In genomic region chr19:55258828-55259539, GRCh38 we compare ENCODE assay signal across 1 cellular context.
TF ChIP-seq lines count a peak whose summit lies in the region.

TSS of gene PPP6R1 (minus strand) at chr19:55259017. CDS start at chr19:55247103, 11,914 bp downstream.

TF ChIP-seq in HepG2, 621 proteins besides CTCF, POLR2A, EP300 and RAD21 (continued from another document and continues in another):
- TF ChIP-seq, protein P1, sequence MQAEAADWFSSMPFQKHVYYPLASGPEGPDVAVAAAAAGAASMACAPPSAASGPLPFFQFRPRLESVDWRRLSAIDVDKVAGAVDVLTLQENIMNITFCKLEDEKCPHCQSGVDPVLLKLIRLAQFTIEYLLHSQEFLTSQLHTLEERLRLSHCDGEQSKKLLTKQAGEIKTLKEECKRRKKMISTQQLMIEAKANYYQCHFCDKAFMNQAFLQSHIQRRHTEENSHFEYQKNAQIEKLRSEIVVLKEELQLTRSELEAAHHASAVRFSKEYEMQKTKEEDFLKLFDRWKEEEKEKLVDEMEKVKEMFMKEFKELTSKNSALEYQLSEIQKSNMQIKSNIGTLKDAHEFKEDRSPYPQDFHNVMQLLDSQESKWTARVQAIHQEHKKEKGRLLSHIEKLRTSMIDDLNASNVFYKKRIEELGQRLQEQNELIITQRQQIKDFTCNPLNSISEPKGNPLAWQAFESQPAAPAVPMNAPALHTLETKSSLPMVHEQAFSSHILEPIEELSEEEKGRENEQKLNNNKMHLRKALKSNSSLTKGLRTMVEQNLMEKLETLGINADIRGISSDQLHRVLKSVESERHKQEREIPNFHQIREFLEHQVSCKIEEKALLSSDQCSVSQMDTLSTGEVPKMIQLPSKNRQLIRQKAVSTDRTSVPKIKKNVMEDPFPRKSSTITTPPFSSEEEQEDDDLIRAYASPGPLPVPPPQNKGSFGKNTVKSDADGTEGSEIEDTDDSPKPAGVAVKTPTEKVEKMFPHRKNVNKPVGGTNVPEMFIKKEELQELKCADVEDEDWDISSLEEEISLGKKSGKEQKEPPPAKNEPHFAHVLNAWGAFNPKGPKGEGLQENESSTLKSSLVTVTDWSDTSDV (CRISPR knock-in tag; IDR thresholded peaks at IDR 0.05), result 0 out of 2 replicates have a peak, but pooled peaks have one; percentile 37
- TF ChIP-seq ETS1 (CRISPR knock-in tag; IDR thresholded peaks at IDR 0.05), result no peak
- no peak; the same call in 1 of the 2 replicates for TF ChIP-seq PHF20 (CRISPR knock-in tag; IDR thresholded peaks at IDR 0.05)
- no peak; the same call in 1 of the 2 replicates for TF ChIP-seq ZNF703 (CRISPR knock-in tag; IDR thresholded peaks at IDR 0.05; ENCODE audit: borderline replicate concordance)
- TF ChIP-seq RFX5 (IDR thresholded peaks at IDR 0.05; ENCODE audit: low read depth, low read length), result peak; percentile 64
- TF ChIP-seq KLF15 (CRISPR knock-in tag; IDR thresholded peaks at IDR 0.05; ENCODE audit: borderline replicate concordance), result peak; percentile 32; the same call in 1 of the 2 replicates
- 0 out of 2 replicates have a peak, but pooled peaks have one; percentile 23 for TF ChIP-seq ZNF891 (CRISPR knock-in tag; IDR thresholded peaks at IDR 0.05)
- TF ChIP-seq MYNN (CRISPR knock-in tag; IDR thresholded peaks at IDR 0.05; ENCODE audit: low read depth), result no peak
- TF ChIP-seq MIER3 (CRISPR knock-in tag; IDR thresholded peaks at IDR 0.05; ENCODE audit: borderline replicate concordance), result peak; percentile 89; the same call in 1 of the 2 replicates
- TF ChIP-seq, protein P2, sequence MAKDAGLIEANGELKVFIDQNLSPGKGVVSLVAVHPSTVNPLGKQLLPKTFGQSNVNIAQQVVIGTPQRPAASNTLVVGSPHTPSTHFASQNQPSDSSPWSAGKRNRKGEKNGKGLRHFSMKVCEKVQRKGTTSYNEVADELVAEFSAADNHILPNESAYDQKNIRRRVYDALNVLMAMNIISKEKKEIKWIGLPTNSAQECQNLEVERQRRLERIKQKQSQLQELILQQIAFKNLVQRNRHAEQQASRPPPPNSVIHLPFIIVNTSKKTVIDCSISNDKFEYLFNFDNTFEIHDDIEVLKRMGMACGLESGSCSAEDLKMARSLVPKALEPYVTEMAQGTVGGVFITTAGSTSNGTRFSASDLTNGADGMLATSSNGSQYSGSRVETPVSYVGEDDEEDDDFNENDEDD (CRISPR knock-in tag; IDR thresholded peaks at IDR 0.05; ENCODE audit: borderline replicate concordance), result peak; percentile 59; the same call in 1 of the 2 replicates
- peak; percentile 99 for TF ChIP-seq XRCC5 (optimal IDR thresholded peaks at IDR 0.05; ENCODE audit: low read length)
- TF ChIP-seq ZNF205 (CRISPR knock-in tag; IDR thresholded peaks at IDR 0.05), result peak; percentile 90
- TF ChIP-seq SALL2 (CRISPR knock-in tag; IDR thresholded peaks at IDR 0.05), result peak; percentile 70
- TF ChIP-seq ZNF510 (CRISPR knock-in tag; IDR thresholded peaks at IDR 0.05; ENCODE audit: low read depth), result no peak
- no peak for TF ChIP-seq ZNF713 (CRISPR knock-in tag; IDR thresholded peaks at IDR 0.05)
- no peak for TF ChIP-seq GPN1 (CRISPR knock-in tag; IDR thresholded peaks at IDR 0.05; ENCODE audit: borderline replicate concordance)
- TF ChIP-seq STAG1 (CRISPR knock-in tag; IDR thresholded peaks at IDR 0.05), result peak; percentile 40; the same call in 1 of the 2 replicates
- peak; percentile 30; the same call in 1 of the 2 replicates for TF ChIP-seq AHR (CRISPR knock-in tag; IDR thresholded peaks at IDR 0.05)
- TF ChIP-seq BRCA1 (CRISPR knock-in tag; IDR thresholded peaks at IDR 0.05), result peak; percentile 84; the same call in 1 of the 2 replicates
- TF ChIP-seq ZFYVE20 (CRISPR knock-in tag; IDR thresholded peaks at IDR 0.05; ENCODE audit: borderline replicate concordance, low read depth), result no peak
- no peak; the same call in 1 of the 2 replicates for TF ChIP-seq ZSCAN5A (CRISPR knock-in tag; IDR thresholded peaks at IDR 0.05; ENCODE audit: borderline replicate concordance)
- TF ChIP-seq KAT7 (CRISPR knock-in tag; IDR thresholded peaks at IDR 0.05; ENCODE audit: borderline replicate concordance), result no peak; the same call in 1 of the 2 replicates
- TF ChIP-seq ZNF782 (CRISPR knock-in tag; IDR thresholded peaks at IDR 0.05; ENCODE audit: borderline replicate concordance), result no peak
- TF ChIP-seq ZNF512 (CRISPR knock-in tag; IDR thresholded peaks at IDR 0.05), result no peak
- TF ChIP-seq ETV5 (CRISPR knock-in tag; IDR thresholded peaks at IDR 0.05; ENCODE audit: borderline replicate concordance), result peak; percentile 92
- 0 out of 2 replicates have a peak, but pooled peaks have one; percentile 73 for TF ChIP-seq ZNF367 (CRISPR knock-in tag; IDR thresholded peaks at IDR 0.05; ENCODE audit: borderline replicate concordance)
- TF ChIP-seq, protein P3, sequence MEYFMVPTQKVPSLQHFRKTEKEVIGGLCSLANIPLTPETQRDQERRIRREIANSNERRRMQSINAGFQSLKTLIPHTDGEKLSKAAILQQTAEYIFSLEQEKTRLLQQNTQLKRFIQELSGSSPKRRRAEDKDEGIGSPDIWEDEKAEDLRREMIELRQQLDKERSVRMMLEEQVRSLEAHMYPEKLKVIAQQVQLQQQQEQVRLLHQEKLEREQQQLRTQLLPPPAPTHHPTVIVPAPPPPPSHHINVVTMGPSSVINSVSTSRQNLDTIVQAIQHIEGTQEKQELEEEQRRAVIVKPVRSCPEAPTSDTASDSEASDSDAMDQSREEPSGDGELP (IDR thresholded peaks at IDR 0.05; ENCODE audit: borderline replicate concordance, low read depth), result peak; percentile 85
- no peak for TF ChIP-seq JUND (CRISPR knock-in tag; IDR thresholded peaks at IDR 0.05)
- TF ChIP-seq HOXA3 (CRISPR knock-in tag; IDR thresholded peaks at IDR 0.05), result peak; percentile 85
- no peak; the same call in 1 of the 2 replicates for TF ChIP-seq KLF12 (CRISPR knock-in tag; IDR thresholded peaks at IDR 0.05; ENCODE audit: borderline replicate concordance)
- peak; percentile 87; the same call in 1 of the 2 replicates for TF ChIP-seq ZNF788 (CRISPR knock-in tag; IDR thresholded peaks at IDR 0.05; ENCODE audit: borderline replicate concordance)
- TF ChIP-seq JDP2 (CRISPR knock-in tag; IDR thresholded peaks at IDR 0.05; ENCODE audit: borderline replicate concordance), result no peak
- TF ChIP-seq SOX6 (IDR thresholded peaks at IDR 0.05), result no peak
- peak; percentile 83 for TF ChIP-seq SOX6 (CRISPR knock-in tag; IDR thresholded peaks at IDR 0.05)
- TF ChIP-seq, protein P4, sequence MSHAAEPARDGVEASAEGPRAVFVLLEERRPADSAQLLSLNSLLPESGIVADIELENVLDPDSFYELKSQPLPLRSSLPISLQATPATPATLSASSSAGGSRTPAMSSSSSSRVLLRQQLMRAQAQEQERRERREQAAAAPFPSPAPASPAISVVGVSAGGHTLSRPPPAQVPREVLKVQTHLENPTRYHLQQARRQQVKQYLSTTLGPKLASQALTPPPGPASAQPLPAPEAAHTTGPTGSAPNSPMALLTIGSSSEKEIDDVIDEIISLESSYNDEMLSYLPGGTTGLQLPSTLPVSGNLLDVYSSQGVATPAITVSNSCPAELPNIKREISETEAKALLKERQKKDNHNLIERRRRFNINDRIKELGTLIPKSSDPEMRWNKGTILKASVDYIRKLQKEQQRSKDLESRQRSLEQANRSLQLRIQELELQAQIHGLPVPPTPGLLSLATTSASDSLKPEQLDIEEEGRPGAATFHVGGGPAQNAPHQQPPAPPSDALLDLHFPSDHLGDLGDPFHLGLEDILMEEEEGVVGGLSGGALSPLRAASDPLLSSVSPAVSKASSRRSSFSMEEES (CRISPR knock-in tag; IDR thresholded peaks at IDR 0.05), result peak; percentile 93
- no peak; the same call in 1 of the 2 replicates for TF ChIP-seq BCL3 (CRISPR knock-in tag; IDR thresholded peaks at IDR 0.05)
- no peak for TF ChIP-seq NFE2L1 (CRISPR knock-in tag; IDR thresholded peaks at IDR 0.05; ENCODE audit: borderline replicate concordance)
- TF ChIP-seq ZNF362 (CRISPR knock-in tag; IDR thresholded peaks at IDR 0.05; ENCODE audit: borderline replicate concordance), result no peak
- TF ChIP-seq BHLHE40 (IDR thresholded peaks at IDR 0.05; ENCODE audit: low read length), result peak; percentile 66; the same call in 1 of the 2 replicates
- no peak for TF ChIP-seq ZMAT5 (CRISPR knock-in tag; IDR thresholded peaks at IDR 0.05; ENCODE audit: borderline replicate concordance, low read depth)
- no peak for TF ChIP-seq ZNF770 (CRISPR knock-in tag; IDR thresholded peaks at IDR 0.05)
- 0 out of 2 replicates have a peak, but pooled peaks have one; percentile 51 for TF ChIP-seq TMF1 (CRISPR knock-in tag; IDR thresholded peaks at IDR 0.05; ENCODE audit: low read depth)
- TF ChIP-seq ZNF543 (CRISPR knock-in tag; IDR thresholded peaks at IDR 0.05), result peak; percentile 81
- peak; percentile 51 for TF ChIP-seq DMAP1 (CRISPR knock-in tag; IDR thresholded peaks at IDR 0.05)
- no peak; the same call in 1 of the 2 replicates for TF ChIP-seq EED (CRISPR knock-in tag; IDR thresholded peaks at IDR 0.05)
